Comparison of ENCODE assay signal across 1 cellular context in genomic region chr6:111482959-111483735, GRCh38.
TF ChIP-seq lines count a peak whose summit lies in the region.

Gene REV3L (minus strand): TSS chr6:111483218. CDS start chr6:111482888, 330 bp downstream.

TF ChIP-seq in HepG2, 621 proteins besides CTCF, POLR2A, EP300 and RAD21 (continued from another document and continues in another):
- TF ChIP-seq ZNF18 (CRISPR knock-in tag; IDR thresholded peaks at IDR 0.05; ENCODE audit: insufficient replicate concordance): peak; percentile 26
- TF ChIP-seq SRF (IDR thresholded peaks at IDR 0.05; ENCODE audit: low read depth, low read length): peak; percentile 94
- TF ChIP-seq DBP (CRISPR knock-in tag; IDR thresholded peaks at IDR 0.05; ENCODE audit: not compliant biosample characterization): peak; percentile 87
- peak; percentile 64; the same call in 1 of the 2 replicates for TF ChIP-seq HOXA5 (CRISPR knock-in tag; IDR thresholded peaks at IDR 0.05)
- TF ChIP-seq SMAD1 (CRISPR knock-in tag; IDR thresholded peaks at IDR 0.05; ENCODE audit: borderline replicate concordance, low read depth): 0 out of 2 replicates have a peak, but pooled peaks have one; percentile 3
- no peak for TF ChIP-seq AKAP8 (CRISPR knock-in tag; IDR thresholded peaks at IDR 0.05)
- peak; percentile 65; the same call in 1 of the 2 replicates for TF ChIP-seq ZNF691 (CRISPR knock-in tag; IDR thresholded peaks at IDR 0.05; ENCODE audit: borderline replicate concordance, low read depth)
- TF ChIP-seq TEAD2 (CRISPR knock-in tag; IDR thresholded peaks at IDR 0.05): no peak
- TF ChIP-seq ZSCAN22 (CRISPR knock-in tag; IDR thresholded peaks at IDR 0.05): no peak
- TF ChIP-seq BCLAF1 (IDR thresholded peaks at IDR 0.05): no peak
- peak; percentile 44 for TF ChIP-seq RERE (CRISPR knock-in tag; IDR thresholded peaks at IDR 0.05; ENCODE audit: low read depth)
- TF ChIP-seq ZBTB14 (CRISPR knock-in tag; IDR thresholded peaks at IDR 0.05): no peak
- TF ChIP-seq CERS6 (CRISPR knock-in tag; IDR thresholded peaks at IDR 0.05): 0 out of 2 replicates have a peak, but pooled peaks have one; percentile 55
- peak; percentile 16; the same call in 1 of the 2 replicates for TF ChIP-seq ZBTB38 (CRISPR knock-in tag; IDR thresholded peaks at IDR 0.05)
- TF ChIP-seq SP1 (IDR thresholded peaks at IDR 0.05): no peak
- peak; percentile 96 for TF ChIP-seq SP1 (CRISPR knock-in tag; IDR thresholded peaks at IDR 0.05)
- no peak for TF ChIP-seq TBX2 (CRISPR knock-in tag; IDR thresholded peaks at IDR 0.05; ENCODE audit: borderline replicate concordance)
- peak; percentile 24 for TF ChIP-seq CAMTA2 (CRISPR knock-in tag; IDR thresholded peaks at IDR 0.05; ENCODE audit: borderline replicate concordance)
- no peak; the same call in 1 of the 2 replicates for TF ChIP-seq BRF2 (CRISPR knock-in tag; IDR thresholded peaks at IDR 0.05)
- TF ChIP-seq ZNF333 (CRISPR knock-in tag; IDR thresholded peaks at IDR 0.05; ENCODE audit: borderline replicate concordance): peak; percentile 58; the same call in 1 of the 2 replicates
- TF ChIP-seq KDM4B (CRISPR knock-in tag; IDR thresholded peaks at IDR 0.05): peak; percentile 47; the same call in 1 of the 2 replicates
- peak; percentile 63 for TF ChIP-seq GABPA (IDR thresholded peaks at IDR 0.05; ENCODE audit: low read depth, low read length)
- peak; percentile 76 for TF ChIP-seq GABPA (CRISPR knock-in tag; IDR thresholded peaks at IDR 0.05; ENCODE audit: low read depth)
- peak; percentile 30; the same call in 1 of the 2 replicates for TF ChIP-seq JUND (CRISPR knock-in tag; IDR thresholded peaks at IDR 0.05)
- TF ChIP-seq FOXP1 (IDR thresholded peaks at IDR 0.05): no peak
- peak; percentile 7; the same call in 1 of the 2 replicates for TF ChIP-seq FOXP1 (CRISPR knock-in tag; IDR thresholded peaks at IDR 0.05)
- peak; percentile 55; the same call in 1 of the 2 replicates for TF ChIP-seq RXRB (CRISPR knock-in tag; IDR thresholded peaks at IDR 0.05; ENCODE audit: borderline replicate concordance)
- peak; percentile 51; the same call in 1 of the 2 replicates for TF ChIP-seq HIC2 (CRISPR knock-in tag; IDR thresholded peaks at IDR 0.05; ENCODE audit: low read depth)
- peak; percentile 22; the same call in 1 of the 2 replicates for TF ChIP-seq ZNF451 (CRISPR knock-in tag; IDR thresholded peaks at IDR 0.05)
- peak; percentile 12; the same call in 1 of the 2 replicates for TF ChIP-seq ZNF709 (CRISPR knock-in tag; IDR thresholded peaks at IDR 0.05)
- peak; percentile 35; the same call in 1 of the 2 replicates for TF ChIP-seq ZNF431 (CRISPR knock-in tag; IDR thresholded peaks at IDR 0.05; ENCODE audit: borderline replicate concordance, low read depth)
- no peak for TF ChIP-seq ZNF496 (CRISPR knock-in tag; IDR thresholded peaks at IDR 0.05; ENCODE audit: insufficient replicate concordance)
- peak; percentile 91 for TF ChIP-seq GABPB1 (CRISPR knock-in tag; IDR thresholded peaks at IDR 0.05)
- 0 out of 2 replicates have a peak, but pooled peaks have one; percentile 26 for TF ChIP-seq PHF21A (CRISPR knock-in tag; IDR thresholded peaks at IDR 0.05)
- TF ChIP-seq ZBTB21 (CRISPR knock-in tag; IDR thresholded peaks at IDR 0.05): peak; percentile 10; the same call in 1 of the 2 replicates
- 0 out of 2 replicates have a peak, but pooled peaks have one; percentile 52 for TF ChIP-seq ZBTB26 (CRISPR knock-in tag; IDR thresholded peaks at IDR 0.05; ENCODE audit: borderline replicate concordance)
- TF ChIP-seq ATF1 (CRISPR knock-in tag; IDR thresholded peaks at IDR 0.05): peak; percentile 41; the same call in 1 of the 2 replicates
- no peak for TF ChIP-seq ZNF512 (CRISPR knock-in tag; IDR thresholded peaks at IDR 0.05)
- TF ChIP-seq RXRA (CRISPR knock-in tag; IDR thresholded peaks at IDR 0.05): peak; percentile 70
- no peak for TF ChIP-seq ELF4 (CRISPR knock-in tag; IDR thresholded peaks at IDR 0.05; ENCODE audit: borderline replicate concordance)
